Comparison of ENCODE assay signal across 1 cellular context in genomic region chr6:163338671-163339405, GRCh38.
TF ChIP-seq lines count a peak whose summit lies in the region.

No MANE protein-coding gene starts in this region.

TF ChIP-seq in K562, 482 proteins besides CTCF, POLR2A, EP300 and RAD21 (continued from another document):
- TF ChIP-seq, protein P1, sequence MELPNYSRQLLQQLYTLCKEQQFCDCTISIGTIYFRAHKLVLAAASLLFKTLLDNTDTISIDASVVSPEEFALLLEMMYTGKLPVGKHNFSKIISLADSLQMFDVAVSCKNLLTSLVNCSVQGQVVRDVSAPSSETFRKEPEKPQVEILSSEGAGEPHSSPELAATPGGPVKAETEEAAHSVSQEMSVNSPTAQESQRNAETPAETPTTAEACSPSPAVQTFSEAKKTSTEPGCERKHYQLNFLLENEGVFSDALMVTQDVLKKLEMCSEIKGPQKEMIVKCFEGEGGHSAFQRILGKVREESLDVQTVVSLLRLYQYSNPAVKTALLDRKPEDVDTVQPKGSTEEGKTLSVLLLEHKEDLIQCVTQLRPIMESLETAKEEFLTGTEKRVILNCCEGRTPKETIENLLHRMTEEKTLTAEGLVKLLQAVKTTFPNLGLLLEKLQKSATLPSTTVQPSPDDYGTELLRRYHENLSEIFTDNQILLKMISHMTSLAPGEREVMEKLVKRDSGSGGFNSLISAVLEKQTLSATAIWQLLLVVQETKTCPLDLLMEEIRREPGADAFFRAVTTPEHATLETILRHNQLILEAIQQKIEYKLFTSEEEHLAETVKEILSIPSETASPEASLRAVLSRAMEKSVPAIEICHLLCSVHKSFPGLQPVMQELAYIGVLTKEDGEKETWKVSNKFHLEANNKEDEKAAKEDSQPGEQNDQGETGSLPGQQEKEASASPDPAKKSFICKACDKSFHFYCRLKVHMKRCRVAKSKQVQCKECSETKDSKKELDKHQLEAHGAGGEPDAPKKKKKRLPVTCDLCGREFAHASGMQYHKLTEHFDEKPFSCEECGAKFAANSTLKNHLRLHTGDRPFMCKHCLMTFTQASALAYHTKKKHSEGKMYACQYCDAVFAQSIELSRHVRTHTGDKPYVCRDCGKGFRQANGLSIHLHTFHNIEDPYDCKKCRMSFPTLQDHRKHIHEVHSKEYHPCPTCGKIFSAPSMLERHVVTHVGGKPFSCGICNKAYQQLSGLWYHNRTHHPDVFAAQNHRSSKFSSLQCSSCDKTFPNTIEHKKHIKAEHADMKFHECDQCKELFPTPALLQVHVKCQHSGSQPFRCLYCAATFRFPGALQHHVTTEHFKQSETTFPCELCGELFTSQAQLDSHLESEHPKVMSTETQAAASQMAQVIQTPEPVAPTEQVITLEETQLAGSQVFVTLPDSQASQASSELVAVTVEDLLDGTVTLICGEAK (IDR thresholded peaks at IDR 0.05) = no peak
- TF ChIP-seq, protein P1 (CRISPR knock-in tag; IDR thresholded peaks at IDR 0.05) = no peak
- TF ChIP-seq MEF2A (IDR thresholded peaks at IDR 0.05; ENCODE audit: control insufficient read depth, low read depth, low read length) = peak; percentile 80
- no peak for TF ChIP-seq SAFB2 (IDR thresholded peaks at IDR 0.05; ENCODE audit: borderline replicate concordance, low read depth, low read length, severe bottlenecking)
- TF ChIP-seq CBFA2T3 (IDR thresholded peaks at IDR 0.05) = no peak
- no peak for TF ChIP-seq SMAD3 (CRISPR knock-in tag; conservative IDR thresholded peaks at IDR 0.05)
- TF ChIP-seq TFAM (CRISPR knock-in tag; conservative IDR thresholded peaks at IDR 0.05) = no peak
TF ChIP-seq in K562: peak in this region for 2.
